8 cellular contexts compared by ENCODE assay signal in genomic region chr7:77727936-77728701, GRCh38. TPM values are rescaled to one million over a fixed set of nuclear protein-coding genes. Genes with fewer than 3 reads are reported as not detected.
DNase-seq lines count a peak whose midpoint lies in the region; ATAC-seq, FAIRE-seq and TF ChIP-seq lines count a peak whose summit lies in the region.

No MANE protein-coding gene starts in this region.

- CTCF ChIA-PET in HepG2 (lab: Yijun Ruan, JAX; ENCODE audit: low intra/inter-chr PET ratio, low total read pairs): no interaction called here

- in situ Hi-C loops in HepG2 (cut with HindIII; ENCODE audit: extremely low pct_ligation_motif_present, low pct_unique_long_range_greater_than_20kb): no loop called here

- no peak overlapping the region for H3K4me2 ChIP-seq in HepG2 (ENCODE audit: low read depth, low read length)

- DNase-seq in DMS53 (lab: John Stamatoyannopoulos, UW) (peak; percentile 85), NCI-H2081 (lab: John Stamatoyannopoulos, UW) (peak; percentile 88 to 93), breast epithelium (ENCODE audit: low spot score in 2 of 2) (no peak), HepG2 (ENCODE audit: low spot score) (peak; percentile 15), CD1c-positive myeloid dendritic cell (ENCODE audit: extremely low spot score) (no peak), putamen (ENCODE audit: low spot score) (no peak)
- no peak for DNase-seq in activated naive CD4-positive, alpha-beta T cell treated with Interleukin-2 at 50 U/mL for 16 hours

- TF ChIP-seq RAD21 in HepG2 (CRISPR knock-in tag; IDR thresholded peaks at IDR 0.05): no peak

- H3K4me1 ChIP-seq in breast epithelium: peaks cover 0 to 3% of the 10 kb centered on the region in 2 donors
- H3K4me1 ChIP-seq in HepG2 (ENCODE audit: insufficient read depth, low read length): peaks cover 25% of the 10 kb centered on the region
- peaks cover 2% of the 10 kb centered on the region for H3K4me1 ChIP-seq in urinary bladder (ENCODE audit: insufficient read depth)

- 0 out of 2 replicates have a peak, but pooled peaks cover 7% of the 10 kb centered on the region for H4K20me1 ChIP-seq in HepG2 (ENCODE audit: insufficient read depth, low read length)

- no peak for ATAC-seq in HepG2

- TF ChIP-seq CTCF in breast epithelium (IDR thresholded peaks at IDR 0.05) (no peak), HepG2 (CRISPR knock-in tag; IDR thresholded peaks at IDR 0.05) (no peak)

- peak overlapping the region in 1 of 3 donors; percentile 4 for H3K4me3 ChIP-seq in breast epithelium
- no peak overlapping the region for H3K4me3 ChIP-seq in HepG2 (replicated peaks in 1 of 3; ENCODE audit: insufficient read depth in 1 of 3, low read depth in 2 of 3, low read length in 3 of 3)
- no peak overlapping the region for H3K4me3 ChIP-seq in urinary bladder (ENCODE audit: low read depth, low read length)

- intact Hi-C loops in breast epithelium (cut with DNase I; ENCODE audit: low total_unique reads): loop anchor here (2.0 kb wide), 1 partner anchor 41 kb away; no protein-coding TSS in a partner anchor
- intact Hi-C loops in HepG2 (cut with micrococcal nuclease; ENCODE audit: unreplicated experiment): no loop called here

- no peak for TF ChIP-seq EP300 in HepG2 (IDR thresholded peaks at IDR 0.05; ENCODE audit: low read depth in 2 of 2, low read length in 2 of 2)
- TF ChIP-seq EP300 in HepG2 (CRISPR knock-in tag; IDR thresholded peaks at IDR 0.05; ENCODE audit: borderline replicate concordance): no peak

- H3K27ac ChIP-seq in breast epithelium: peak overlapping the region; percentile 54 to 60
- peak overlapping the region; percentile 10 for H3K27ac ChIP-seq in HepG2 (ENCODE audit: extremely low read length, insufficient read depth, low read length)
- H3K27ac ChIP-seq in urinary bladder (ENCODE audit: low read depth): peak overlapping the region; percentile 28

- H3K9me3 ChIP-seq in breast epithelium (no peaks in the 10 kb centered on the region), HepG2 (ENCODE audit: low read length) (no peaks in the 10 kb centered on the region)

- H3K27me3 ChIP-seq in breast epithelium (no peaks in the 10 kb centered on the region), HepG2 (ENCODE audit: control insufficient read depth in 1 of 2, insufficient read depth in 2 of 2, low read length in 2 of 2) (no peaks in the 10 kb centered on the region)

- peaks cover 80% of the 10 kb centered on the region for H3K79me2 ChIP-seq in HepG2 (ENCODE audit: insufficient read depth, low read length)

- 93% methylated on average over 8 of the region's 8 CpGs for WGBS in HepG2 (ENCODE audit: low lambda C conversion rate)
- 16% methylated on average over 8 of the region's 8 CpGs for WGBS in urinary bladder

- POLR2A ChIA-PET in HepG2 (lab: Yijun Ruan, JAX): interaction anchor here (1.3 kb wide), 1 partner anchor 32 kb away, joined by 4 read pairs; the partner anchor contains the start of gene RSBN1L

- BruUV-seq in HepG2 (replicated peaks; lab: Mats Ljungman, UMichigan): no TSS peak

- no peak for FAIRE-seq in HepG2 (lab: Jason Lieb, UNC)

- TF ChIP-seq POLR2A in breast epithelium (IDR thresholded peaks at IDR 0.05): no peak
- no peak for TF ChIP-seq POLR2A in HepG2 (IDR thresholded peaks at IDR 0.05; ENCODE audit: insufficient read depth in 1 of 2, low read depth in 2 of 2, low read length in 2 of 2)

- H3K9ac ChIP-seq in HepG2 (ENCODE audit: insufficient read depth, low read depth, low read length): no peak overlapping the region

- H3K36me3 ChIP-seq in breast epithelium: no peaks in the 10 kb centered on the region
- no peaks in the 10 kb centered on the region; a peak in 2 of 5 replicates for H3K36me3 ChIP-seq in HepG2 (replicated peaks in 1 of 2; ENCODE audit: control insufficient read depth in 1 of 2, insufficient read depth in 2 of 2, low read length in 2 of 2)
- H3K36me3 ChIP-seq in urinary bladder (ENCODE audit: insufficient read depth): no peaks in the 10 kb centered on the region

- no peak overlapping the region for H2AFZ ChIP-seq in HepG2 (ENCODE audit: low read length)

TF ChIP-seq in HepG2, 621 proteins besides CTCF, POLR2A, EP300 and RAD21 (continues in another document):
- TF ChIP-seq NFAT5 (CRISPR knock-in tag; IDR thresholded peaks at IDR 0.05): no peak
- TF ChIP-seq CC2D1A (CRISPR knock-in tag; IDR thresholded peaks at IDR 0.05): no peak
- TF ChIP-seq ZNF780A (CRISPR knock-in tag; IDR thresholded peaks at IDR 0.05): no peak
- no peak for TF ChIP-seq ZMYM4 (CRISPR knock-in tag; IDR thresholded peaks at IDR 0.05)
- no peak for TF ChIP-seq ZNF883 (CRISPR knock-in tag; IDR thresholded peaks at IDR 0.05; ENCODE audit: not compliant biosample characterization)
- TF ChIP-seq KLF13 (CRISPR knock-in tag; IDR thresholded peaks at IDR 0.05): no peak
- TF ChIP-seq ZNF605 (CRISPR knock-in tag; IDR thresholded peaks at IDR 0.05): no peak
- no peak for TF ChIP-seq NONO (IDR thresholded peaks at IDR 0.05)
- TF ChIP-seq NONO (CRISPR knock-in tag; conservative IDR thresholded peaks at IDR 0.05): no peak

RNA-seq across cellular contexts. Expression of gene RSBN1L, which starts 31.9 kb away (rescaled TPM):
- total RNA-seq in breast epithelium (10 to 100 TPM; 13.9 to 34.5 (median 29.8) TPM), HepG2 (2016; rRNA removed; fragmentation: Illumina TruSeq; extraction: Trizol) (21.3 and 25.9 TPM in 2 replicates), urinary bladder (58.4 TPM)
- total RNA-seq in HepG2 (2016; cell fraction: cytosol; rRNA removed; fragmentation: Illumina TruSeq; extraction: Trizol; ENCODE audit: low read depth): 15.6 and 19.7 TPM in 2 replicates
- 18.9 and 19.6 TPM in 2 replicates for total RNA-seq in HepG2 (2016; cell fraction: insoluble cytoplasmic fraction; rRNA removed; fragmentation: Illumina TruSeq; extraction: Trizol)
- total RNA-seq in HepG2 (2016; cell fraction: membrane; rRNA removed; fragmentation: Illumina TruSeq; extraction: Trizol): 10.7 and 11.3 TPM in 2 replicates
- 13.9 and 15.9 TPM in 2 replicates for total RNA-seq in HepG2 (2016; cell fraction: nucleus; rRNA removed; fragmentation: Illumina TruSeq; extraction: Trizol)
- polyA plus RNA-seq in HepG2 (2011; rRNA removed) (7.7 and 7.9 TPM in 2 replicates), urinary bladder (13.0 TPM)
- polyA plus RNA-seq in HepG2 (2011; cell fraction: cytosol; rRNA removed): 3.0 and 4.2 TPM in 2 replicates
- 5.1 and 6.1 TPM in 2 replicates for polyA plus RNA-seq in HepG2 (2011; cell fraction: nucleus; rRNA removed)
- 11.0 and 12.9 TPM in 2 replicates for polyA plus RNA-seq in HepG2 (2012)
- polyA plus RNA-seq in HepG2 (2016; cell fraction: cytosol; fragmentation: Illumina TruSeq; extraction: Trizol; ENCODE audit: low read depth): 0.66 and 0.77 TPM in 2 replicates
- 12.8 and 15.4 TPM in 2 replicates for polyA plus RNA-seq in HepG2 (2016; cell fraction: insoluble cytoplasmic fraction; fragmentation: Illumina TruSeq; extraction: Trizol; ENCODE audit: low read depth)
- polyA plus RNA-seq in HepG2 (2016; cell fraction: membrane; fragmentation: Illumina TruSeq; extraction: Trizol; ENCODE audit: low read depth): 1.9 TPM in 2 replicates
- 16.3 and 17.5 TPM in 2 replicates for polyA plus RNA-seq in HepG2 (2016; cell fraction: nucleus; fragmentation: Illumina TruSeq; extraction: Trizol; ENCODE audit: insufficient read depth, low read depth)
- 7.7 and 8.4 TPM in 2 replicates for polyA minus RNA-seq in HepG2 (2011; rRNA and poly(A)+ RNA removed; ENCODE audit: low replicate concordance)
- 14.1 and 20.3 TPM in 2 replicates for polyA minus RNA-seq in HepG2 (2011; cell fraction: cytosol; rRNA and poly(A)+ RNA removed)
- polyA minus RNA-seq in HepG2 (2011; cell fraction: nucleus; rRNA and poly(A)+ RNA removed): 18.3 and 23.4 TPM in 2 replicates

Comparison
In these comparisons a context has a peak if more than half of its experiments do, and no peak if none do; other contexts are left out.
1. DNase-seq: peak in DMS53 (single experiment), NCI-H2081 (2 of 2) and HepG2 (single experiment); none in breast epithelium (0 of 2), CD1c-positive myeloid dendritic cell (single experiment), activated naive CD4-positive, alpha-beta T cell treated with Interleukin-2 at 50 U/mL for 16 hours (single experiment) and putamen (single experiment).
2. Peak in every context shown above with its lines, with median percentiles within 50 percentile points of each other: H3K27ac ChIP-seq.